ENCODE assay signal across 8 cellular contexts in the genomic region with DNA sequence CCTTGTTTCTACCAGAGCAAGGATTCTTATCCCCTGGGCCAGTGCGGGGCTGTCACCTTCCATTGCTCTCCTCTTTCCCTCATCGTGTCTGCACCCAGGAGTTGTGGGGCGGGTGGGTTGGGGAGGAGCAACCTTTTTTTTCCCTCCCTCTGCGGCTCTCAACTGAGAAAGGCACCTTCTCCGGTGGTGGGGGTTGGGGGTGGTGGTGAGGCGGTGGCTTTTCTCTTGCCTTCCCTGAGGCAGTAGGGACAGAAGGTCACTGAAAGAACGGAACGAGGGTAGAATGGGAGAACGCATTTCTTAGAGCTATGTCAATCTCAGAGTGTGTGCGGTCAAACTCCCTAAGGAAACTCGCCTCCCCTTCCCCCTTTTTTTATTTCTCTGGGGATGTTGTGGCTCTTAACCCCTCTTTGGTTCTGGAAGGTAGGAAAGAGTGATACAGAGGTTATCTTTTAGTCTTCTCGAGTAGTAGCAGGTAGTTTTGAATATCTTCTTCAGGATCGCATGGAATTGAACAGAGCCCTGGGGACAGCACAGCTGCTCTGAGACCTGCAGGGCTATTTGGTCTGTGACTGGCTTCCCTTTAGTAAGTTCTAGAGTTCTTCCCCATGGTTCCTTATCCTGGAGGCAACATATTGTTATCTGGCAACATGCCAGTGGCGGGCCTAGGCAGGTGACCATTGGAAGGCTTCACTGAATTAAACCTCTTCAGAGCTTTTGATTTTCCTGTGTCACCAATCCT. TPM values are rescaled to one million over a fixed set of nuclear protein-coding genes. Genes with fewer than 3 reads are reported as not detected.
DNase-seq lines count a peak whose midpoint lies in the region; ATAC-seq, FAIRE-seq and TF ChIP-seq lines count a peak whose summit lies in the region.

No MANE protein-coding gene starts in this region.

- FAIRE-seq in astrocyte (lab: Jason Lieb, UNC), result no peak

- H3K79me2 ChIP-seq in Karpas-422 (ENCODE audit: low read length), result peaks cover 73% of the 10 kb centered on the region
- peaks cover 69% of the 10 kb centered on the region for H3K79me2 ChIP-seq in astrocyte (ENCODE audit: insufficient read depth, low read length)

- DNase-seq in DMS53 treated with DMSO at 0.1 percent for 48 hours (lab: John Stamatoyannopoulos, UW; ENCODE audit: unreplicated experiment) (peak; percentile 6), Karpas-422 (peak; percentile 73), astrocyte (ENCODE audit: low read depth) (no peak)
- DNase-seq in T-helper 2 cell treated with Interferon-gamma antibody and Interleukin-4, amounts not matched to agents 5 μg/mL and 100 μg/mL, for 36 hours (ENCODE audit: low spot score), result peak; percentile 35

- H3K4me3 Mint-ChIP-seq in T-helper 2 cell treated with Interferon-gamma antibody and Interleukin-4, amounts not matched to agents 5 μg/mL and 100 μg/mL, for 36 hours, result peak overlapping the region; percentile 89
- H3K4me3 Mint-ChIP-seq in astrocyte (ENCODE audit: unreplicated experiment), result peak overlapping the region; percentile 97

- TF ChIP-seq CTCF in astrocyte (IDR thresholded peaks at IDR 0.05; ENCODE audit: insufficient read depth, low read depth, low read length), result no peak

- H3K4me3 ChIP-seq in Karpas-422 (ENCODE audit: low read length) (peak overlapping the region; percentile 99), astrocyte (ENCODE audit: insufficient read depth, low read depth, low read length) (peak overlapping the region; percentile 77), iPS-18a (ENCODE audit: low read length) (peak overlapping the region; percentile 95), skeletal muscle satellite cell (ENCODE audit: low read length) (peak overlapping the region; percentile 81)

- H3K4me1 Mint-ChIP-seq in T-helper 2 cell treated with Interferon-gamma antibody and Interleukin-4, amounts not matched to agents 5 μg/mL and 100 μg/mL, for 36 hours (ENCODE audit: low read depth), result peaks cover 42% of the 10 kb centered on the region
- peaks cover 30% of the 10 kb centered on the region for H3K4me1 Mint-ChIP-seq in astrocyte (ENCODE audit: low read depth, unreplicated experiment)

- no peaks in the 10 kb centered on the region for H3K27me3 Mint-ChIP-seq in T-helper 2 cell treated with Interferon-gamma antibody and Interleukin-4, amounts not matched to agents 5 μg/mL and 100 μg/mL, for 36 hours (ENCODE audit: low read depth)
- no peaks in the 10 kb centered on the region for H3K27me3 Mint-ChIP-seq in astrocyte (ENCODE audit: low read depth, unreplicated experiment)

- peaks cover 19% of the 10 kb centered on the region for H3K36me3 ChIP-seq in Karpas-422 (ENCODE audit: insufficient read depth, low read length)
- no peaks in the 10 kb centered on the region for H3K36me3 ChIP-seq in astrocyte (ENCODE audit: insufficient read depth, low read length)
- no peaks in the 10 kb centered on the region for H3K36me3 ChIP-seq in iPS-18a (ENCODE audit: control insufficient read depth, low read depth, low read length)
- peaks cover 5% of the 10 kb centered on the region for H3K36me3 ChIP-seq in skeletal muscle satellite cell (ENCODE audit: insufficient read depth, low read length)

- H3K27ac ChIP-seq in Karpas-422 (ENCODE audit: low read length) (peak overlapping the region; percentile 96), astrocyte (ENCODE audit: low read depth, low read length) (peak overlapping the region; percentile 99), iPS-18a (ENCODE audit: low read length) (no peak overlapping the region)

- ATAC-seq in GM19324 (IDR thresholded peaks at IDR 0.05; ENCODE audit: low FRiP score, unreplicated experiment) (no peak), HG03159 (IDR thresholded peaks at IDR 0.05; ENCODE audit: unreplicated experiment) (no peak)

- H3K4me1 ChIP-seq in Karpas-422 (ENCODE audit: low read length) (peaks cover 62% of the 10 kb centered on the region), astrocyte (ENCODE audit: insufficient read depth, low read length) (peaks cover 25% of the 10 kb centered on the region), iPS-18a (ENCODE audit: control insufficient read depth, low read depth, low read length) (peaks cover 23% of the 10 kb centered on the region), skeletal muscle satellite cell (ENCODE audit: control insufficient read depth, insufficient read depth, low read length) (peaks cover 32% of the 10 kb centered on the region)

- H4K20me1 ChIP-seq in Karpas-422 (ENCODE audit: insufficient read depth, low read depth, low read length), result peaks cover 20% of the 10 kb centered on the region; the same call in 1 of the 2 replicates
- H4K20me1 ChIP-seq in astrocyte (ENCODE audit: insufficient read depth, low read length), result peaks cover 52% of the 10 kb centered on the region

- no peaks in the 10 kb centered on the region for H3K9me3 Mint-ChIP-seq in T-helper 2 cell treated with Interferon-gamma antibody and Interleukin-4, amounts not matched to agents 5 μg/mL and 100 μg/mL, for 36 hours
- H3K9me3 Mint-ChIP-seq in astrocyte (ENCODE audit: unreplicated experiment), result no peaks in the 10 kb centered on the region

- peak overlapping the region; percentile 96 for H3K27ac Mint-ChIP-seq in T-helper 2 cell treated with Interferon-gamma antibody and Interleukin-4, amounts not matched to agents 5 μg/mL and 100 μg/mL, for 36 hours
- H3K27ac Mint-ChIP-seq in astrocyte (ENCODE audit: unreplicated experiment), result peak overlapping the region; percentile 100

- H3K36me3 Mint-ChIP-seq in T-helper 2 cell treated with Interferon-gamma antibody and Interleukin-4, amounts not matched to agents 5 μg/mL and 100 μg/mL, for 36 hours (ENCODE audit: low read depth), result peaks cover 30% of the 10 kb centered on the region
- H3K36me3 Mint-ChIP-seq in astrocyte (ENCODE audit: low read depth, unreplicated experiment), result no peaks in the 10 kb centered on the region

- peak overlapping the region; percentile 99 for H3K9ac ChIP-seq in Karpas-422 (ENCODE audit: low read length)
- H3K9ac ChIP-seq in astrocyte (ENCODE audit: low read length), result peak overlapping the region; percentile 99
- H3K9ac ChIP-seq in iPS-18a (ENCODE audit: low read length), result peak overlapping the region; percentile 88
- H3K9ac ChIP-seq in skeletal muscle satellite cell (ENCODE audit: low read depth, low read length), result peak overlapping the region; percentile 95

- H3K27me3 ChIP-seq in Karpas-422 (ENCODE audit: low read length) (no peaks in the 10 kb centered on the region), astrocyte (ENCODE audit: insufficient read depth, low read length) (no peaks in the 10 kb centered on the region), iPS-18a (ENCODE audit: control insufficient read depth, insufficient read depth, low read length) (no peaks in the 10 kb centered on the region), skeletal muscle satellite cell (ENCODE audit: control insufficient read depth, insufficient read depth, low read length) (no peaks in the 10 kb centered on the region)

- H3K4me2 ChIP-seq in Karpas-422 (ENCODE audit: low read depth, low read length, poor library complexity, severe bottlenecking), result peak overlapping the region; percentile 77
- H3K4me2 ChIP-seq in astrocyte (ENCODE audit: low read length), result peak overlapping the region; percentile 90
- peak overlapping the region; percentile 95 for H3K4me2 ChIP-seq in skeletal muscle satellite cell (ENCODE audit: low read length)

- H3K9me3 ChIP-seq in Karpas-422 (ENCODE audit: low read length) (no peaks in the 10 kb centered on the region), astrocyte (ENCODE audit: insufficient read depth, low read depth, low read length) (no peaks in the 10 kb centered on the region), iPS-18a (ENCODE audit: control insufficient read depth, low read depth, low read length) (no peaks in the 10 kb centered on the region), skeletal muscle satellite cell (replicated peaks; ENCODE audit: low read length) (no peaks in the 10 kb centered on the region)

- no peak overlapping the region for H2AFZ ChIP-seq in Karpas-422 (ENCODE audit: low read length)
- no peak overlapping the region for H2AFZ ChIP-seq in astrocyte (ENCODE audit: low read depth, low read length)

- H3K9me2 ChIP-seq in Karpas-422 (replicated peaks; ENCODE audit: insufficient read depth, low read length), result no peaks in the 10 kb centered on the region

RNA-seq across cellular contexts. Expression of gene CLTC, which starts 1.0 kb away (rescaled TPM):
- total RNA-seq in Karpas-422 (2014; rRNA removed; shearing (Covaris generic); ENCODE audit: low replicate concordance), result 85.0 and 162 TPM in 2 replicates
- total RNA-seq in astrocyte, result 381 and 391 TPM in 2 replicates
- 306 and 376 TPM in 2 replicates for total RNA-seq in skeletal muscle satellite cell (2012; rRNA removed)

RNA-seq across cellular contexts. Expression of gene DHX40, which starts 55.3 kb away (rescaled TPM):
- 51.8 and 58.7 TPM in 2 replicates for total RNA-seq in Karpas-422 (2014; rRNA removed; shearing (Covaris generic); ENCODE audit: low replicate concordance)
- total RNA-seq in astrocyte, result 29.8 and 31.0 TPM in 2 replicates
- 37.1 and 42.1 TPM in 2 replicates for total RNA-seq in skeletal muscle satellite cell (2012; rRNA removed)
